Comparison of ENCODE assay signal across 11 cellular contexts in genomic region chr10:10209152-10209551, GRCh38.
DNase-seq lines count a peak whose midpoint lies in the region; ATAC-seq, FAIRE-seq and TF ChIP-seq lines count a peak whose summit lies in the region.
"Had no signal": no experiment of that assay in that cellular context is flagged by ENCODE, and none has a peak within 500 bp of the region (broad histone marks: within the 10 kb centered on the region; RNA-seq: fewer than 3 reads in every experiment).

No MANE protein-coding gene starts in this region.

- H3K9ac ChIP-seq in astrocyte (ENCODE audit: low read length): no peak overlapping the region

- H3K36me3 ChIP-seq in astrocyte (ENCODE audit: insufficient read depth, low read length): no peaks in the 10 kb centered on the region
- H3K36me3 ChIP-seq in lower lobe of right lung: no peaks in the 10 kb centered on the region

- no peaks in the 10 kb centered on the region for H3K27me3 ChIP-seq in astrocyte (ENCODE audit: insufficient read depth, low read length)
- H3K27me3 ChIP-seq in lower lobe of right lung (ENCODE audit: low read depth): no peaks in the 10 kb centered on the region
- H3K27me3 ChIP-seq: testis had no signal

- no peak overlapping the region for H3K27ac ChIP-seq in astrocyte (ENCODE audit: low read depth, low read length)
- H3K27ac ChIP-seq in lower lobe of right lung: no peak overlapping the region
- H3K27ac ChIP-seq: testis had no signal

- intact Hi-C loops in lower lobe of right lung (cut with DNase I): no loop called here

- H3K9me3 Mint-ChIP-seq in astrocyte (ENCODE audit: unreplicated experiment): no peaks in the 10 kb centered on the region
- H3K9me3 Mint-ChIP-seq in stimulated activated naive CD8-positive, alpha-beta T cell treated with anti-CD3 and anti-CD28 coated beads, Interleukin-15, amount 100 ng/mL, for 72 hours: no peaks in the 10 kb centered on the region

- H3K27me3 Mint-ChIP-seq in astrocyte (ENCODE audit: low read depth, unreplicated experiment): no peaks in the 10 kb centered on the region
- no peaks in the 10 kb centered on the region for H3K27me3 Mint-ChIP-seq in stimulated activated naive CD8-positive, alpha-beta T cell treated with anti-CD3 and anti-CD28 coated beads, Interleukin-15, amount 100 ng/mL, for 72 hours
- H3K27me3 Mint-ChIP-seq: CD4-positive, CD25-positive, alpha-beta regulatory T cell had no signal

- peak; percentile 24 for DNase-seq in AG10803 (ENCODE audit: low read depth)
- DNase-seq in astrocyte (ENCODE audit: low read depth): peak; percentile 2
- no peak for DNase-seq in lower lobe of right lung
- DNase-seq in stimulated activated naive CD8-positive, alpha-beta T cell treated with anti-CD3 and anti-CD28 coated beads, Interleukin-15, amount 100 ng/mL, for 72 hours: no peak
- no peak for DNase-seq in urothelium cell line (ENCODE audit: low spot score)
- DNase-seq: CD4-positive, CD25-positive, alpha-beta regulatory T cell; stimulated activated CD4-positive, alpha-beta T cell treated with anti-CD3 and anti-CD28 coated beads, Interleukin-12 subunit alpha, Interleukin-12 subunit beta, amount 100 ng/mL, for 4 hours; testis had no signal

- H3K4me1 ChIP-seq in astrocyte (ENCODE audit: insufficient read depth, low read length) (no peaks in the 10 kb centered on the region), lower lobe of right lung (no peaks in the 10 kb centered on the region)
- H3K4me1 ChIP-seq: testis had no signal

- FAIRE-seq in astrocyte (lab: Jason Lieb, UNC) (no peak), urothelium cell line (lab: Jason Lieb, UNC) (no peak)

- peaks cover 1% of the 10 kb centered on the region for H3K4me1 Mint-ChIP-seq in astrocyte (ENCODE audit: low read depth, unreplicated experiment)
- no peaks in the 10 kb centered on the region for H3K4me1 Mint-ChIP-seq in stimulated activated naive CD8-positive, alpha-beta T cell treated with anti-CD3 and anti-CD28 coated beads, Interleukin-15, amount 100 ng/mL, for 72 hours
- H3K4me1 Mint-ChIP-seq: CD4-positive, CD25-positive, alpha-beta regulatory T cell had no signal

- H3K9me3 ChIP-seq in astrocyte (ENCODE audit: insufficient read depth, low read depth, low read length) (no peaks in the 10 kb centered on the region), lower lobe of right lung (peaks cover 13% of the 10 kb centered on the region)
- H3K9me3 ChIP-seq: testis had no signal

- H3K27ac Mint-ChIP-seq in astrocyte (ENCODE audit: unreplicated experiment): no peak overlapping the region
- H3K27ac Mint-ChIP-seq in stimulated activated naive CD8-positive, alpha-beta T cell treated with anti-CD3 and anti-CD28 coated beads, Interleukin-15, amount 100 ng/mL, for 72 hours: no peak overlapping the region
- H3K27ac Mint-ChIP-seq: CD4-positive, CD25-positive, alpha-beta regulatory T cell had no signal

- H2AFZ ChIP-seq in astrocyte (ENCODE audit: low read depth, low read length): no peak overlapping the region

- TF ChIP-seq CTCF in AG10803 (conservative IDR thresholded peaks at IDR 0.05; ENCODE audit: low read length) (no peak), astrocyte (IDR thresholded peaks at IDR 0.05; ENCODE audit: insufficient read depth, low read depth, low read length) (no peak), lower lobe of right lung (IDR thresholded peaks at IDR 0.05) (no peak)

- H3K4me2 ChIP-seq in astrocyte (ENCODE audit: low read length): no peak overlapping the region

- H3K4me3 ChIP-seq in AG10803 (ENCODE audit: low read length) (no peak overlapping the region), astrocyte (ENCODE audit: insufficient read depth, low read depth, low read length) (no peak overlapping the region), lower lobe of right lung (no peak overlapping the region)
- H3K4me3 ChIP-seq: testis had no signal

- ATAC-seq in HG02943 (IDR thresholded peaks at IDR 0.05; ENCODE audit: low read depth, unreplicated experiment) (peak; percentile 65), lower lobe of right lung (peak; percentile 47 to 66), GM21390 (IDR thresholded peaks at IDR 0.05; ENCODE audit: unreplicated experiment) (no peak), HG03135 (IDR thresholded peaks at IDR 0.05; ENCODE audit: unreplicated experiment) (no peak)
- no peak for ATAC-seq in stimulated activated naive CD8-positive, alpha-beta T cell treated with anti-CD3 and anti-CD28 coated beads, Interleukin-15, amount 100 ng/mL, for 72 hours

- H3K4me3 Mint-ChIP-seq in astrocyte (ENCODE audit: unreplicated experiment): no peak overlapping the region
- no peak overlapping the region for H3K4me3 Mint-ChIP-seq in stimulated activated naive CD8-positive, alpha-beta T cell treated with anti-CD3 and anti-CD28 coated beads, Interleukin-15, amount 100 ng/mL, for 72 hours
- H3K4me3 Mint-ChIP-seq: CD4-positive, CD25-positive, alpha-beta regulatory T cell had no signal

- no peaks in the 10 kb centered on the region for H3K79me2 ChIP-seq in astrocyte (ENCODE audit: insufficient read depth, low read length)

- H3K36me3 Mint-ChIP-seq in astrocyte (ENCODE audit: low read depth, unreplicated experiment): no peaks in the 10 kb centered on the region
- H3K36me3 Mint-ChIP-seq: CD4-positive, CD25-positive, alpha-beta regulatory T cell had no signal

- no peaks in the 10 kb centered on the region for H4K20me1 ChIP-seq in astrocyte (ENCODE audit: insufficient read depth, low read length)

Comparison
In these comparisons a context has a peak if more than half of its experiments do, and no peak if none do; other contexts are left out.
1. DNase-seq: peak in AG10803 (single experiment) and astrocyte (single experiment); none in lower lobe of right lung (single experiment), stimulated activated naive CD8-positive, alpha-beta T cell treated with anti-CD3 and anti-CD28 coated beads, Interleukin-15, amount 100 ng/mL, for 72 hours (0 of 2) and urothelium cell line (single experiment).
2. ATAC-seq: peak in HG02943 (single experiment) and lower lobe of right lung (2 of 2); none in GM21390 (single experiment), HG03135 (single experiment) and stimulated activated naive CD8-positive, alpha-beta T cell treated with anti-CD3 and anti-CD28 coated beads, Interleukin-15, amount 100 ng/mL, for 72 hours (single experiment).